18 cellular contexts compared by ENCODE assay signal in genomic region chr16:55145771-55146603, GRCh38.
DNase-seq lines count a peak whose midpoint lies in the region; ATAC-seq and TF ChIP-seq lines count a peak whose summit lies in the region.
"Had no signal": no experiment of that assay in that cellular context is flagged by ENCODE, and none has a peak within 500 bp of the region (broad histone marks: within the 10 kb centered on the region; RNA-seq: fewer than 3 reads in every experiment).

No MANE protein-coding gene starts in this region.

- no peak for ATAC-seq in DND-41 (ENCODE audit: insufficient read depth, low read depth)
- no peak for ATAC-seq in HG03097 (IDR thresholded peaks at IDR 0.05; ENCODE audit: low FRiP score, unreplicated experiment)

- no peaks in the 10 kb centered on the region for H3K27me3 ChIP-seq in DND-41 (ENCODE audit: insufficient read depth, low read length, poor library complexity)
- H3K27me3 ChIP-seq in SJCRH30, result no peaks in the 10 kb centered on the region
- H3K27me3 ChIP-seq: BE2C had no signal

- H3K4me1 ChIP-seq in DND-41 (ENCODE audit: insufficient read depth, low read length) (peaks cover 36% of the 10 kb centered on the region), SJCRH30 (peaks cover 20% of the 10 kb centered on the region)
- H3K4me1 ChIP-seq: BE2C, HAP-1 had no signal

- H3K9me3 ChIP-seq in DND-41 (ENCODE audit: insufficient read depth, low read length, severe bottlenecking) (peaks cover 2% of the 10 kb centered on the region), SJCRH30 (replicated peaks) (no peaks in the 10 kb centered on the region; the same call in 1 of the 2 replicates)
- H3K9me3 ChIP-seq: BE2C, HAP-1 had no signal

- peak overlapping the region; percentile 82 for H3K27ac Mint-ChIP-seq in neural crest cell (ENCODE audit: unreplicated experiment)
- H3K27ac Mint-ChIP-seq: CD14-positive monocyte; CD4-positive, alpha-beta memory T cell; IgD-negative memory B cell had no signal

- peaks cover 10% of the 10 kb centered on the region for H3K4me1 Mint-ChIP-seq in neural crest cell
- H3K4me1 Mint-ChIP-seq: CD14-positive monocyte; CD4-positive, alpha-beta memory T cell; IgD-negative memory B cell had no signal

- peak overlapping the region; percentile 45 for H3K4me2 ChIP-seq in DND-41 (ENCODE audit: insufficient read depth, low read length)

- peak overlapping the region; percentile 46; the same call in 1 of the 2 replicates for H2AFZ ChIP-seq in DND-41 (ENCODE audit: low read depth, low read length)
- H2AFZ ChIP-seq: GM23248 had no signal

- no peaks in the 10 kb centered on the region for H3K27me3 Mint-ChIP-seq in neural crest cell (ENCODE audit: low read depth)
- H3K27me3 Mint-ChIP-seq: IgD-negative memory B cell had no signal

- no peaks in the 10 kb centered on the region for H4K20me1 ChIP-seq in DND-41 (ENCODE audit: insufficient read depth, low read length)

- no peak for DNase-seq in DND-41
- DNase-seq in SJCRH30, result peak in 1 of 2 experiments; percentile 53
- no peak for DNase-seq in neural crest cell (ENCODE audit: low read depth, low spot score)
- no peak for DNase-seq in NCI-H1092 (lab: John Stamatoyannopoulos, UW)
- DNase-seq in activated CD4-positive, alpha-beta T cell treated with anti-CD3 and anti-CD28 coated beads for 1 hour, result no peak
- no peak for DNase-seq in GM10266 (ENCODE audit: extremely low spot score)
- DNase-seq: ACHN; BE2C; Calu3; CD4-positive, alpha-beta memory T cell; DMS79 treated with DMSO at 0.1 percent for 48 hours; EL; GM23248 had no signal

- no peaks in the 10 kb centered on the region for H3K9me3 Mint-ChIP-seq in neural crest cell
- H3K9me3 Mint-ChIP-seq: CD4-positive, alpha-beta memory T cell had no signal

- H3K4me3 ChIP-seq in DND-41 (ENCODE audit: low read depth in 1 of 2, low read length in 2 of 2), result no peak overlapping the region
- H3K4me3 ChIP-seq in SJCRH30, result no peak overlapping the region
- H3K4me3 ChIP-seq: GM23248, HAP-1 had no signal

- TF ChIP-seq CTCF in DND-41 (IDR thresholded peaks at IDR 0.05; ENCODE audit: borderline replicate concordance, extremely low read depth, low read length, poor library complexity, severe bottlenecking) (no peak), neural crest cell (conservative IDR thresholded peaks at IDR 0.05) (no peak), GM10266 (IDR thresholded peaks at IDR 0.05; ENCODE audit: control insufficient read depth, insufficient read depth, low read depth, missing control alignments) (no peak)

- H3K79me2 ChIP-seq in DND-41 (ENCODE audit: insufficient read depth, low read length), result no peaks in the 10 kb centered on the region

- H3K4me3 Mint-ChIP-seq in neural crest cell, result no peak overlapping the region
- H3K4me3 Mint-ChIP-seq: CD14-positive monocyte; CD4-positive, alpha-beta memory T cell; IgD-negative memory B cell had no signal

- H3K36me3 ChIP-seq in DND-41 (ENCODE audit: insufficient read depth, low read length) (no peaks in the 10 kb centered on the region), SJCRH30 (no peaks in the 10 kb centered on the region)
- H3K36me3 ChIP-seq: BE2C, HAP-1 had no signal

- H3K27ac ChIP-seq in DND-41 (ENCODE audit: low read length), result peak overlapping the region; percentile 77
- H3K27ac ChIP-seq in SJCRH30, result peak overlapping the region; percentile 27; the same call in 1 of the 2 replicates
- H3K27ac ChIP-seq: GM23248, HL-60 had no signal

- no peaks in the 10 kb centered on the region for H3K36me3 Mint-ChIP-seq in neural crest cell (ENCODE audit: low read depth)
- H3K36me3 Mint-ChIP-seq: CD14-positive monocyte; CD4-positive, alpha-beta memory T cell; IgD-negative memory B cell had no signal

- H3K9ac ChIP-seq in DND-41 (ENCODE audit: low read depth, low read length), result peak overlapping the region; percentile 33; the same call in 1 of the 2 replicates
- H3K9ac ChIP-seq: GM23248 had no signal
